In the genomic region with DNA sequence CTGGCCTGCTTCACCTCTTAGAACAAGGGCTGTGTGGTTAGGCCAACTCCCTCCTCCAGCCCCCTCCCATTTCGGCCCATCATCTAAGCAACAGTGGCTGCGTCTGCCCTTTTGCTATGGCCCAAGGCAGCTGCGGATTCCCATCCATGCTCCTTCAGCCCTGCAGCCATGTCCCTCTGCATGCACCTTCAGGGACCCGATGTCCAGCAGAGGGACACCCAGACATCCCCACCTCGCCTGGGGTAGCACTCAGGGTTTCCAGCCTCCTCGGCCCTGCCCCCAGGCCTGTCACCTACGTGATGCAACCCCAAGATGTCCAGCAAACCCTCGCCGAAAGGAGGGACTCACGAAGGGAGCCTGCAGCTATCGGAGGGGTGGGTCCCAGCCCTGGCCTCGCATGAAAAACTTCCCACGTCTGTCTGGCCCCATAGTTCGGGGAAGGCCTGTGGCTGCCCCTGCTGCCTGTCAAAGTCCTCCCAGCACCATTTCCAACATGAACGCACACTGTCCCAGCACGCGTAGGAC, we compare ENCODE assay signal across 22 cellular contexts.
"Had no signal": no experiment of that assay in that cellular context is flagged by ENCODE, and none has a peak within 500 bp of the region (broad histone marks: within the 10 kb centered on the region; RNA-seq: fewer than 3 reads in every experiment).

No MANE protein-coding gene starts in this region.

- H3K27me3 ChIP-seq: colonic mucosa, foreskin keratinocyte, hepatocyte, left lung had no signal

- H3K79me2 ChIP-seq: hepatocyte had no signal

- DNase-seq: colonic mucosa; cortex of kidney; effector CD4-positive, alpha-beta T cell; effector memory CD4-positive, alpha-beta T cell; foreskin keratinocyte; hypothalamus; immature natural killer cell; islet precursor cell; kidney glomerular epithelial cell; lower lobe of right lung; mesenchymal stem cell; naive B cell had no signal

- FAIRE-seq: endothelial cell of umbilical vein, frontal cortex, kidney had no signal

- H3K4me3 ChIP-seq: colonic mucosa, esophagus muscularis mucosa, gastroesophageal sphincter, heart left ventricle, hepatocyte, left lung, lower lobe of right lung, mucosa of descending colon had no signal

- H3K27ac ChIP-seq: colonic mucosa, esophagus muscularis mucosa, foreskin keratinocyte, gastroesophageal sphincter, heart left ventricle, hepatocyte, left lung, lower lobe of right lung had no signal

- H3K9me3 ChIP-seq: colonic mucosa, esophagus muscularis mucosa, gastroesophageal sphincter, left lung, lower lobe of right lung, mucosa of descending colon had no signal

- H3K4me1 ChIP-seq: colonic mucosa, esophagus muscularis mucosa, foreskin keratinocyte, gastroesophageal sphincter, heart left ventricle, left lung, lower lobe of right lung had no signal

- ATAC-seq: foreskin keratinocyte, gastroesophageal sphincter, heart left ventricle, left ventricle myocardium superior, mucosa of descending colon had no signal

- H3K36me3 ChIP-seq: colonic mucosa, esophagus muscularis mucosa, gastroesophageal sphincter, heart left ventricle, left lung, lower lobe of right lung had no signal

- H2AFZ ChIP-seq: hepatocyte had no signal

- H3K4me2 ChIP-seq: hepatocyte had no signal
